Comparison of ENCODE assay signal across 15 cellular contexts in genomic region chr7:46004965-46005364, GRCh38.
A peak's percentile ranks its signal among the peaks of the same experiment; 100 is the strongest.
DNase-seq lines count a peak whose midpoint lies in the region; ATAC-seq and TF ChIP-seq lines count a peak whose summit lies in the region.
"Had no signal": no experiment of that assay in that cellular context is flagged by ENCODE, and none has a peak within 500 bp of the region (broad histone marks: within the 10 kb centered on the region; RNA-seq: fewer than 3 reads in every experiment).

No MANE protein-coding gene starts in this region.

- H2BK20ac ChIP-seq in IMR-90 (ENCODE audit: low read depth, low read length), result peak overlapping the region; percentile 29

- no peak overlapping the region; the same call in 1 of the 2 replicates for H2BK120ac ChIP-seq in IMR-90 (ENCODE audit: low read depth, low read length)

- H3K27me3 ChIP-seq in SK-N-SH (ENCODE audit: insufficient read depth) (no peaks in the 10 kb centered on the region), IMR-90 (ENCODE audit: control insufficient read depth, insufficient read depth, low read length) (no peaks in the 10 kb centered on the region), PC-9 (ENCODE audit: insufficient read depth, low read depth) (no peaks in the 10 kb centered on the region), skeletal muscle satellite cell (ENCODE audit: control insufficient read depth, insufficient read depth, low read length) (no peaks in the 10 kb centered on the region)

- H4K20me1 ChIP-seq in SK-N-SH (ENCODE audit: insufficient read depth), result no peaks in the 10 kb centered on the region
- no peaks in the 10 kb centered on the region for H4K20me1 ChIP-seq in IMR-90 (ENCODE audit: insufficient read depth, low read length)
- no peaks in the 10 kb centered on the region for H4K20me1 ChIP-seq in PC-9 (ENCODE audit: insufficient read depth)

- H3K79me2 ChIP-seq in SK-N-SH (ENCODE audit: insufficient read depth), result no peaks in the 10 kb centered on the region
- H3K79me2 ChIP-seq in PC-9 (ENCODE audit: low read depth), result no peaks in the 10 kb centered on the region

- dilution Hi-C loops in IMR-90 (cut with HindIII; ENCODE audit: low sequenced_read_pairs, unreplicated experiment), result no loop called here

- no TSS peak for BruUV-seq in IMR-90 (replicated peaks; lab: Mats Ljungman, UMichigan)
- no TSS peak for BruUV-seq in PC-9 (replicated peaks; lab: Mats Ljungman, UMichigan)

- peaks cover 5% of the 10 kb centered on the region; the same call in 1 of the 2 replicates for H3K9me1 ChIP-seq in IMR-90 (ENCODE audit: insufficient read depth, low read length)

- H4K5ac ChIP-seq in IMR-90 (ENCODE audit: low read depth, low read length), result no peak overlapping the region

- H3K56ac ChIP-seq in IMR-90 (ENCODE audit: extremely low read depth, insufficient read depth, low read length), result no peak overlapping the region

- no peaks in the 10 kb centered on the region for H3K36me3 ChIP-seq in SK-N-SH (replicated peaks in 1 of 2; ENCODE audit: control insufficient read depth in 1 of 2, insufficient read depth in 2 of 2, low read length in 1 of 2)
- no peaks in the 10 kb centered on the region for H3K36me3 ChIP-seq in IMR-90 (ENCODE audit: control insufficient read depth, insufficient read depth, low read length)
- 0 out of 2 replicates have a peak, but pooled peaks cover 3% of the 10 kb centered on the region for H3K36me3 ChIP-seq in PC-9 (ENCODE audit: low read depth)
- no peaks in the 10 kb centered on the region for H3K36me3 ChIP-seq in skeletal muscle satellite cell (ENCODE audit: insufficient read depth, low read length)

- no peak overlapping the region for H2AK9ac ChIP-seq in IMR-90 (replicated peaks; ENCODE audit: low read depth, low read length, poor library complexity)

- peak overlapping the region; percentile 3 to 20; a peak in 1 of 4 replicates for H4K8ac ChIP-seq in IMR-90 (ENCODE audit: low read depth in 2 of 2, low read length in 2 of 2)

- ATAC-seq in SK-N-SH treated with all-trans-retinoic acid at 6 μM for 48 hours, result no peak
- no peak for ATAC-seq in IMR-90 (ENCODE audit: low read depth)
- no peak for ATAC-seq in HG03457 (IDR thresholded peaks at IDR 0.05; ENCODE audit: unreplicated experiment)
- ATAC-seq: GM12878, GM23338 had no signal

- no peak for TF ChIP-seq CTCF in SK-N-SH (IDR thresholded peaks at IDR 0.05)
- no peak for TF ChIP-seq CTCF in IMR-90 (conservative IDR thresholded peaks at IDR 0.05; ENCODE audit: low read depth, low read length)
- TF ChIP-seq CTCF in PC-9 (conservative IDR thresholded peaks at IDR 0.05), result no peak
- no peak for TF ChIP-seq CTCF in lower leg skin (IDR thresholded peaks at IDR 0.05)

- no peak overlapping the region for H3K9ac ChIP-seq in SK-N-SH
- no peak overlapping the region for H3K9ac ChIP-seq in IMR-90 (ENCODE audit: low read depth, low read length)
- H3K9ac ChIP-seq in skeletal muscle satellite cell (ENCODE audit: low read depth, low read length), result no peak overlapping the region

- H3F3A ChIP-seq in SK-N-SH (replicated peaks; ENCODE audit: insufficient read depth) (peaks cover 4% of the 10 kb centered on the region), PC-9 (ENCODE audit: insufficient read depth, low read depth) (no peaks in the 10 kb centered on the region)

- intact Hi-C loops in IMR-90 (cut with micrococcal nuclease), result no loop called here
- intact Hi-C loops in PC-9 (cut with micrococcal nuclease; ENCODE audit: unreplicated experiment), result no loop called here
- intact Hi-C loops in lower leg skin (cut with DNase I; ENCODE audit: low total_unique reads), result no loop called here

- peak overlapping the region; percentile 10; the same call in 1 of the 2 replicates for H3K18ac ChIP-seq in IMR-90 (ENCODE audit: low read depth, low read length)

- no peak for TF ChIP-seq POLR2A in IMR-90 (IDR thresholded peaks at IDR 0.05; ENCODE audit: low read depth, low read length)
- TF ChIP-seq POLR2A in lower leg skin (IDR thresholded peaks at IDR 0.05), result no peak

- H2AFZ ChIP-seq in SK-N-SH (ENCODE audit: low read depth) (no peak overlapping the region), IMR-90 (replicated peaks; ENCODE audit: low read length, poor library complexity) (no peak overlapping the region), PC-9 (peak overlapping the region; percentile 0; the same call in 1 of the 2 replicates)
- H2AFZ ChIP-seq: GM23338 had no signal

- DNase-seq in SK-N-SH (no peak), IMR-90 (no peak), PC-9 (no peak), lower leg skin (ENCODE audit: low spot score in 2 of 2) (no peak), SK-N-DZ (ENCODE audit: low spot score) (no peak)
- DNase-seq: CD4-positive, CD25-positive, alpha-beta regulatory T cell; DMS79; H7 had no signal

- H4K91ac ChIP-seq in IMR-90 (ENCODE audit: insufficient read depth, low read depth, low read length), result no peak overlapping the region; the same call in 1 of the 2 replicates

- no peak overlapping the region for H3K4me3 ChIP-seq in SK-N-SH (ENCODE audit: low read depth in 2 of 2, low read length in 1 of 2)
- no peak overlapping the region for H3K4me3 ChIP-seq in IMR-90 (ENCODE audit: insufficient read depth, low read depth, low read length)
- no peak overlapping the region for H3K4me3 ChIP-seq in PC-9
- H3K4me3 ChIP-seq in skeletal muscle satellite cell (ENCODE audit: low read length), result no peak overlapping the region
- no peak overlapping the region for H3K4me3 ChIP-seq in lower leg skin (ENCODE audit: low read depth, poor library complexity, severe bottlenecking)
- H3K4me3 ChIP-seq: GM12878, GM23338 had no signal

- H2BK5ac ChIP-seq in IMR-90 (ENCODE audit: low read depth, low read length, poor library complexity, severe bottlenecking), result peak overlapping the region; percentile 4

- CTCF ChIA-PET in SK-N-SH (lab: Yijun Ruan, JAX), result interaction anchor here (1.0 to 1.1 kb wide), 2 partner anchors 9 to 81 kb away, joined by 3 to 4 read pairs; no protein-coding TSS in a partner anchor
- CTCF ChIA-PET in IMR-90 (lab: Yijun Ruan, JAX), result interaction anchor here (0.7 to 1.2 kb wide), 2 partner anchors 14 to 19 kb away, joined by 3 read pairs; no protein-coding TSS in a partner anchor
- CTCF ChIA-PET in PC-9 (lab: Charles Lee), result no interaction called here

- H3K23ac ChIP-seq in IMR-90 (ENCODE audit: low read depth, low read length), result no peak overlapping the region

- H3K4ac ChIP-seq in IMR-90 (ENCODE audit: low read depth, low read length), result peak overlapping the region; percentile 4; the same call in 1 of the 2 replicates

- peak overlapping the region; percentile 66; the same call in 1 of the 2 replicates for H2AK5ac ChIP-seq in IMR-90 (ENCODE audit: low read depth, low read length)

- no peak overlapping the region; the same call in 1 of the 2 replicates for H3K14ac ChIP-seq in IMR-90 (replicated peaks; ENCODE audit: low read depth, low read length)

- no peaks in the 10 kb centered on the region for H3K9me2 ChIP-seq in SK-N-SH
- no peaks in the 10 kb centered on the region for H3K9me2 ChIP-seq in PC-9 (ENCODE audit: insufficient read depth)

- WGBS in SK-N-SH (ENCODE audit: low lambda C conversion rate), result 92% methylated on average over 3 of the region's 3 CpGs
- no CpG with 5 or more reads among the region's 3 CpGs for WGBS in IMR-90 (ENCODE audit: extremely low coverage in 2 of 2, insufficient read length in 1 of 2), 2 experiments
- WGBS in lower leg skin, 2 donors, result 94 to 95% methylated on average over 3 of the region's 3 CpGs

- no peaks in the 10 kb centered on the region for H3K79me1 ChIP-seq in IMR-90 (ENCODE audit: low read depth in 1 of 2, low read length in 2 of 2)

- no peaks in the 10 kb centered on the region for H3K9me3 ChIP-seq in SK-N-SH
- H3K9me3 ChIP-seq in IMR-90 (ENCODE audit: control insufficient read depth, insufficient read depth, low read length), result peaks cover 5% of the 10 kb centered on the region
- peaks cover 15% of the 10 kb centered on the region for H3K9me3 ChIP-seq in PC-9 (ENCODE audit: insufficient read depth, low read depth)
- H3K9me3 ChIP-seq in skeletal muscle satellite cell (replicated peaks; ENCODE audit: low read length), result no peaks in the 10 kb centered on the region

- H3K27ac ChIP-seq in SK-N-SH (ENCODE audit: low read depth in 2 of 2, low read length in 1 of 2) (no peak overlapping the region), IMR-90 (ENCODE audit: insufficient read depth, low read length) (no peak overlapping the region), PC-9 (peak overlapping the region; percentile 67)
- H3K27ac ChIP-seq: 22Rv1, HL-60 had no signal

- H3K4me2 ChIP-seq in SK-N-SH, result peak overlapping the region; percentile 1; the same call in 1 of the 2 replicates
- H3K4me2 ChIP-seq in IMR-90 (ENCODE audit: low read depth, low read length), result no peak overlapping the region
- H3K4me2 ChIP-seq in PC-9, result no peak overlapping the region
- H3K4me2 ChIP-seq in skeletal muscle satellite cell (ENCODE audit: low read length), result peak overlapping the region; percentile 26
- H3K4me2 ChIP-seq: GM23338 had no signal

- in situ Hi-C loops in IMR-90 (cut with MboI; ENCODE audit: low sequenced_read_pairs), result no loop called here

- H2BK15ac ChIP-seq in IMR-90 (ENCODE audit: low read depth, low read length), result peak overlapping the region; percentile 52; the same call in 2 of the 3 replicates

- peaks cover 0 to 9% of the 10 kb centered on the region in 2 experiments; a peak in 1 of 4 replicates for H3K4me1 ChIP-seq in SK-N-SH (ENCODE audit: control insufficient read depth in 1 of 2, insufficient read depth in 2 of 2, low read depth in 1 of 2, low read length in 1 of 2)
- H3K4me1 ChIP-seq in IMR-90 (ENCODE audit: control insufficient read depth, insufficient read depth, low read length), result peaks cover 7% of the 10 kb centered on the region; the same call in 1 of the 2 replicates
- peaks cover 23% of the 10 kb centered on the region for H3K4me1 ChIP-seq in PC-9 (replicated peaks; ENCODE audit: insufficient read depth)
- H3K4me1 ChIP-seq in skeletal muscle satellite cell (ENCODE audit: control insufficient read depth, insufficient read depth, low read length), result peaks cover 18% of the 10 kb centered on the region

- POLR2A ChIA-PET in SK-N-SH (lab: Yijun Ruan, JAX) (no interaction called here), IMR-90 (lab: Charles Lee; ENCODE audit: unreplicated experiment) (no interaction called here), PC-9 (lab: Charles Lee; ENCODE audit: unreplicated experiment) (interaction anchor here (0.6 kb wide), 1 partner anchor 14 kb away, joined by 4 read pairs; no protein-coding TSS in a partner anchor)

- TF ChIP-seq EP300 in SK-N-SH (IDR thresholded peaks at IDR 0.05; ENCODE audit: borderline replicate concordance in 1 of 2, low read depth in 1 of 2, low read length in 1 of 2), result no peak

- TF ChIP-seq RAD21 in SK-N-SH (IDR thresholded peaks at IDR 0.05; ENCODE audit: low read length) (no peak), IMR-90 (IDR thresholded peaks at IDR 0.05; ENCODE audit: low read length) (no peak)

TF ChIP-seq in SK-N-SH, 30 proteins besides CTCF, POLR2A, EP300 and RAD21 (continues in another document):
- TF ChIP-seq RFX5 (IDR thresholded peaks at IDR 0.05; ENCODE audit: low read length), result no peak
- TF ChIP-seq NRF1 (IDR thresholded peaks at IDR 0.05; ENCODE audit: low read depth, low read length), result no peak

TF ChIP-seq in SK-N-SH treated with all-trans-retinoic acid at 6 μM for 48 hours, 23 proteins besides CTCF, POLR2A, EP300 and RAD21 (continues in another document):
- TF ChIP-seq ZC3H10 (CRISPR knock-in tag; IDR thresholded peaks at IDR 0.05), result no peak
- no peak for TF ChIP-seq ZNF8 (CRISPR knock-in tag; IDR thresholded peaks at IDR 0.05)

TF ChIP-seq in IMR-90, 13 proteins besides CTCF, POLR2A, EP300 and RAD21 (continues in another document):
- TF ChIP-seq MXI1 (IDR thresholded peaks at IDR 0.05; ENCODE audit: borderline replicate concordance, low read depth, low read length), result no peak

Comparison
In these comparisons a context has a peak if more than half of its experiments do, and no peak if none do; other contexts are left out.
1. H3K4me2 ChIP-seq: peak in SK-N-SH (single experiment) and skeletal muscle satellite cell (single experiment); none in IMR-90 (single experiment) and PC-9 (single experiment).